ENCODE assay signal across 30 cellular contexts in genomic region chr1:40893946-40894345, GRCh38.
"Had no signal": no experiment of that assay in that cellular context is flagged by ENCODE, and none has a peak within 500 bp of the region (broad histone marks: within the 10 kb centered on the region; RNA-seq: fewer than 3 reads in every experiment).

No MANE protein-coding gene starts in this region.

- H2AFZ ChIP-seq: neural progenitor cell, parathyroid adenoma had no signal

- H3K79me2 ChIP-seq: parathyroid adenoma had no signal

- DNase-seq: naive thymus-derived CD4-positive, alpha-beta T cell; natural killer cell; occipital lobe; ovary; psoas muscle; right cardiac atrium; spleen; stimulated activated CD4-positive, alpha-beta T cell treated with anti-CD3 and anti-CD28 coated beads, Interleukin-12 subunit alpha, Interleukin-12 subunit beta, amount 100 ng/mL, for 4 hours; stimulated activated CD4-positive, alpha-beta T cell treated with anti-CD3 and anti-CD28 coated beads, Interleukin-1b, Interleukin-23, amount 100 ng/mL, for 48 hours; stimulated activated CD4-positive, alpha-beta T cell treated with anti-CD3 and anti-CD28 coated beads, Interleukin-4, amount 100 ng/mL, for 1 hour; stimulated activated CD4-positive, alpha-beta T cell treated with anti-CD3 and anti-CD28 coated beads, Interleukin-4, amount 100 ng/mL, for 4 hours; stimulated activated CD8-positive, alpha-beta memory T cell treated with anti-CD3 and anti-CD28 coated beads, Interleukin-4, amount 100 ng/mL, for 48 hours; stimulated activated naive CD4-positive, alpha-beta T cell treated with Interleukin-2 at 50 U/mL for 16 hours; substantia nigra; testis; tibial artery; transverse colon; upper lobe of right lung; uterus had no signal

- H3K27ac ChIP-seq: neural progenitor cell, ovary, parathyroid adenoma, psoas muscle, skin epidermis, spleen, suprapubic skin, testis, tibial artery, transverse colon, upper lobe of right lung, uterus had no signal

- H3K4me3 ChIP-seq: neural progenitor cell, ovary, psoas muscle, skin epidermis, smooth muscle cell, spleen, suprapubic skin, testis, tibial artery, transverse colon, upper lobe of right lung, uterus had no signal

- H3K9me3 ChIP-seq: psoas muscle, testis, upper lobe of right lung had no signal

- H3K27me3 ChIP-seq: neural progenitor cell, ovary, spleen, suprapubic skin, testis, tibial artery, transverse colon, upper lobe of right lung, uterus had no signal

- H3K4me1 Mint-ChIP-seq: natural killer cell, nephron, neural progenitor cell had no signal

- ATAC-seq: naive thymus-derived CD4-positive, alpha-beta T cell; natural killer cell; psoas muscle; right cardiac atrium; sciatic nerve; stimulated activated memory B cell treated with anti-CD40 and anti-IgM and Interleukin-4, amounts not matched to agents 10 μg/mL and 1 μg/mL and 100 μg/mL, for 72 hours; upper lobe of right lung had no signal

- H3K4me3 Mint-ChIP-seq: naive thymus-derived CD4-positive, alpha-beta T cell; natural killer cell; nephron; stimulated activated memory B cell treated with anti-CD40 and anti-IgM and Interleukin-4, amounts not matched to agents 10 μg/mL and 1 μg/mL and 100 μg/mL, for 72 hours; stimulated activated naive CD8-positive, alpha-beta T cell treated with anti-CD3 and anti-CD28 coated beads, Interleukin-15, Interleukin-2, amounts not matched to agents 100 ng/mL and 50 ng/mL, for 24 hours; type B pancreatic cell had no signal

- H3K9me3 Mint-ChIP-seq: type B pancreatic cell had no signal

- H3K27me3 Mint-ChIP-seq: type B pancreatic cell had no signal

- H3K4me1 ChIP-seq: neural progenitor cell, parathyroid adenoma, psoas muscle, testis, uterus had no signal

- H3K9ac ChIP-seq: neural progenitor cell, parathyroid adenoma had no signal

- H3K36me3 ChIP-seq: neural progenitor cell, ovary, spleen, suprapubic skin, tibial artery, transverse colon, upper lobe of right lung, uterus had no signal

- H3K4me2 ChIP-seq: neural progenitor cell, smooth muscle cell had no signal

- H3K27ac Mint-ChIP-seq: naive thymus-derived CD4-positive, alpha-beta T cell; natural killer cell; nephron; neural progenitor cell; progenitor cell of endocrine pancreas; stimulated activated memory B cell treated with anti-CD40 and anti-IgM and Interleukin-4, amounts not matched to agents 10 μg/mL and 1 μg/mL and 100 μg/mL, for 72 hours; stimulated activated naive CD8-positive, alpha-beta T cell treated with anti-CD3 and anti-CD28 coated beads, Interleukin-15, Interleukin-2, amounts not matched to agents 100 ng/mL and 50 ng/mL, for 24 hours; type B pancreatic cell had no signal
